In the genomic region with DNA sequence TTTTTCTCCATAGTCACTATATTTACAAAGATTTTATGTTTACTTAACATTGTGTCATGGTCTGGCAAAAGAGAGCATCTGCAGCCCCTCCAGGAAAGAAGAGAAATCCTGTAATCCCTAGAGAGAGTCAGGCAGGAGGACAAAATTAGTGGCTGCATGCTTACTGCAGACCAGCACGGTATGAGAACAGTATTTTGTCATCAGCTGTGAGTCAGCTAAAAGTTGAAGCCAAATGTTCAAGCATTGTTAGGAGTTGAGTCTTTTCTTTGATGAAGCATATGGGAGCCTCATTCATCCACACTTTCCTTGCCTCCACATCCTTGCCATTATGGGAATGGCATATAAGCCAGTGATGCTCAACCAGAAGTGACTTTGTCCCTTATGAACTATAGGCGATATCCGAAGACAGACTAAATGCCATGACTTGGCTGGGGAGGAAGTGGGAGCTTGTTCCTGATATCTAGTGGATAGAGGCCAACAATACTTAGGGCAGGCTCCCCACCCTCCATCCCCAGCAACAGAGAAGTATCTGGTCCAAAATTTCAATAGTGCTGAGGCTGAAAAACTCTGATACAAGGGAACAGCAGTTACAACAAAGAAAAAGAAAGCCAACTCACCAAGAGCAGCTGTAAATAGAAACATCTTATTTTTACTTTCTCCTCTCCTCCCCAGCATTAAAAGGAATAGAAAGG, we compare ENCODE assay signal across 15 cellular contexts.
DNase-seq lines count a peak whose midpoint lies in the region; ATAC-seq and TF ChIP-seq lines count a peak whose summit lies in the region.
"Had no signal": no experiment of that assay in that cellular context is flagged by ENCODE, and none has a peak within 500 bp of the region (broad histone marks: within the 10 kb centered on the region; RNA-seq: fewer than 3 reads in every experiment).

No MANE protein-coding gene starts in this region.

- no peaks in the 10 kb centered on the region for H3F3A ChIP-seq in smooth muscle cell (ENCODE audit: low read depth)

- ATAC-seq in heart right ventricle (peak in 7 of 8 donors; percentile 62 to 90 (median 76)), SK-N-SH treated with all-trans-retinoic acid at 6 μM for 48 hours (no peak)
- ATAC-seq: T-helper 17 cell had no signal

- no peaks in the 10 kb centered on the region for H3K27me3 ChIP-seq in MG63
- no peaks in the 10 kb centered on the region for H3K27me3 ChIP-seq in brain microvascular endothelial cell (replicated peaks)
- no peaks in the 10 kb centered on the region for H3K27me3 ChIP-seq in heart right ventricle
- H3K27me3 ChIP-seq in smooth muscle cell (ENCODE audit: low read depth), result no peaks in the 10 kb centered on the region
- H3K27me3 ChIP-seq in ascending aorta, result no peaks in the 10 kb centered on the region
- H3K27me3 ChIP-seq: neural progenitor cell had no signal

- peak; percentile 12 for DNase-seq in MG63
- peak; percentile 26 for DNase-seq in brain microvascular endothelial cell
- DNase-seq in heart right ventricle, result peak in 1 of 2 donors; percentile 22
- no peak for DNase-seq in smooth muscle cell (lab: John Stamatoyannopoulos, UW; ENCODE audit: unreplicated experiment)
- no peak for DNase-seq in ascending aorta (ENCODE audit: low spot score in 2 of 2)
- DNase-seq in ecto neural progenitor cell (ENCODE audit: low spot score), result no peak
- DNase-seq: activated CD8-positive, alpha-beta memory T cell treated with anti-CD3 and anti-CD28 coated beads, Interleukin-2, amount 50 U/mL, for 48 hours; activated naive CD4-positive, alpha-beta T cell; effector CD4-positive, alpha-beta T cell; NCI-H2029 treated with DMSO at 0.1 percent for 48 hours; NCI-H82; T-helper 17 cell had no signal

- no peak overlapping the region for H3K9ac ChIP-seq in smooth muscle cell (ENCODE audit: low read depth)
- H3K9ac ChIP-seq: neural progenitor cell had no signal

- TF ChIP-seq CTCF in brain microvascular endothelial cell (IDR thresholded peaks at IDR 0.05; ENCODE audit: low read depth, low read length, missing control alignments), result no peak
- no peak for TF ChIP-seq CTCF in heart right ventricle (IDR thresholded peaks at IDR 0.05)
- TF ChIP-seq CTCF in smooth muscle cell (IDR thresholded peaks at IDR 0.05; ENCODE audit: borderline replicate concordance, insufficient read depth, poor library complexity, severe bottlenecking), result no peak
- no peak for TF ChIP-seq CTCF in ascending aorta (IDR thresholded peaks at IDR 0.05)

- WGBS in heart right ventricle, 2 donors, result 46 to 61% methylated on average over 3 of the region's 3 CpGs
- WGBS in smooth muscle cell (ENCODE audit: low lambda C conversion rate), result 47% methylated on average over 3 of the region's 3 CpGs

- intact Hi-C loops in heart right ventricle (cut with DNase I), result no loop called here
- intact Hi-C loops in ascending aorta (cut with DNase I), result no loop called here

- no peak overlapping the region for H3K4me2 ChIP-seq in smooth muscle cell
- H3K4me2 ChIP-seq: neural progenitor cell had no signal

- H3K9me3 ChIP-seq in MG63, result no peaks in the 10 kb centered on the region
- H3K9me3 ChIP-seq in heart right ventricle, result peaks cover 0 to 4% (median 0%) of the 10 kb centered on the region in 11 donors
- H3K9me3 ChIP-seq in smooth muscle cell (replicated peaks; ENCODE audit: low read depth), result no peaks in the 10 kb centered on the region
- no peaks in the 10 kb centered on the region for H3K9me3 ChIP-seq in ascending aorta
- H3K9me3 ChIP-seq: thoracic aorta had no signal

- H3K36me3 ChIP-seq in MG63 (no peaks in the 10 kb centered on the region), brain microvascular endothelial cell (replicated peaks) (no peaks in the 10 kb centered on the region), heart right ventricle (no peaks in the 10 kb centered on the region), smooth muscle cell (ENCODE audit: low read depth) (no peaks in the 10 kb centered on the region), ascending aorta (no peaks in the 10 kb centered on the region)
- H3K36me3 ChIP-seq: neural progenitor cell, thoracic aorta had no signal

- H3K79me2 ChIP-seq in smooth muscle cell (ENCODE audit: low read depth), result no peaks in the 10 kb centered on the region

- H4K20me1 ChIP-seq in smooth muscle cell (ENCODE audit: low read depth), result no peaks in the 10 kb centered on the region

- H3K27ac ChIP-seq in brain microvascular endothelial cell (no peak overlapping the region), heart right ventricle (peak overlapping the region in 6 of 10 donors; percentile 7 to 55 (median 36)), smooth muscle cell (ENCODE audit: low read depth) (peak overlapping the region; percentile 43), ascending aorta (no peak overlapping the region)
- H3K27ac ChIP-seq: neural progenitor cell, thoracic aorta had no signal

- H3K4me3 ChIP-seq in MG63 (no peak overlapping the region), brain microvascular endothelial cell (ENCODE audit: low read depth, low read length) (no peak overlapping the region), heart right ventricle (no peak overlapping the region), smooth muscle cell (no peak overlapping the region), ascending aorta (no peak overlapping the region)
- H3K4me3 ChIP-seq: neural progenitor cell, thoracic aorta had no signal

- in situ Hi-C loops in brain microvascular endothelial cell (cut with HindIII; ENCODE audit: low pct_ligation_motif_present, low sequenced_read_pairs), result no loop called here

- H2AFZ ChIP-seq in smooth muscle cell (ENCODE audit: low read depth), result no peak overlapping the region
- H2AFZ ChIP-seq: neural progenitor cell had no signal

- H3K4me1 ChIP-seq in heart right ventricle (peaks cover 0 to 17% (median 0%) of the 10 kb centered on the region in 9 donors), smooth muscle cell (ENCODE audit: low read depth) (no peaks in the 10 kb centered on the region), ascending aorta (no peaks in the 10 kb centered on the region)
- H3K4me1 ChIP-seq: neural progenitor cell had no signal

TF ChIP-seq in SK-N-SH treated with all-trans-retinoic acid at 6 μM for 48 hours, 23 proteins besides CTCF, POLR2A, EP300 and RAD21 (continues in another document):
- TF ChIP-seq BACH2 (CRISPR knock-in tag; IDR thresholded peaks at IDR 0.05; ENCODE audit: borderline replicate concordance), result no peak
- no peak for TF ChIP-seq ZNF565 (CRISPR knock-in tag; conservative IDR thresholded peaks at IDR 0.05; ENCODE audit: low read depth)
- no peak for TF ChIP-seq OSR1 (CRISPR knock-in tag; IDR thresholded peaks at IDR 0.05)
- TF ChIP-seq ARNTL (CRISPR knock-in tag; IDR thresholded peaks at IDR 0.05; ENCODE audit: borderline replicate concordance, low read depth), result no peak
- no peak for TF ChIP-seq ZNF70 (CRISPR knock-in tag; IDR thresholded peaks at IDR 0.05)
- no peak for TF ChIP-seq GLIS3 (CRISPR knock-in tag; IDR thresholded peaks at IDR 0.05)
- TF ChIP-seq PATZ1 (CRISPR knock-in tag; IDR thresholded peaks at IDR 0.05; ENCODE audit: borderline replicate concordance), result no peak
- no peak for TF ChIP-seq TOX (CRISPR knock-in tag; IDR thresholded peaks at IDR 0.05; ENCODE audit: borderline replicate concordance)
- TF ChIP-seq POU6F1 (CRISPR knock-in tag; IDR thresholded peaks at IDR 0.05; ENCODE audit: borderline replicate concordance, low read depth), result no peak
- no peak for TF ChIP-seq PPARA (CRISPR knock-in tag; IDR thresholded peaks at IDR 0.05; ENCODE audit: borderline replicate concordance)
- TF ChIP-seq, protein P1, sequence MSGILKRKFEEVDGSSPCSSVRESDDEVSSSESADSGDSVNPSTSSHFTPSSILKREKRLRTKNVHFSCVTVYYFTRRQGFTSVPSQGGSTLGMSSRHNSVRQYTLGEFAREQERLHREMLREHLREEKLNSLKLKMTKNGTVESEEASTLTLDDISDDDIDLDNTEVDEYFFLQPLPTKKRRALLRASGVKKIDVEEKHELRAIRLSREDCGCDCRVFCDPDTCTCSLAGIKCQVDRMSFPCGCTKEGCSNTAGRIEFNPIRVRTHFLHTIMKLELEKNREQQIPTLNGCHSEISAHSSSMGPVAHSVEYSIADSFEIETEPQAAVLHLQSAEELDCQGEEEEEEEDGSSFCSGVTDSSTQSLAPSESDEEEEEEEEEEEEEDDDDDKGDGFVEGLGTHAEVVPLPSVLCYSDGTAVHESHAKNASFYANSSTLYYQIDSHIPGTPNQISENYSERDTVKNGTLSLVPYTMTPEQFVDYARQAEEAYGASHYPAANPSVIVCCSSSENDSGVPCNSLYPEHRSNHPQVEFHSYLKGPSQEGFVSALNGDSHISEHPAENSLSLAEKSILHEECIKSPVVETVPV (CRISPR knock-in tag; IDR thresholded peaks at IDR 0.05), result no peak
- TF ChIP-seq SNAI2 (CRISPR knock-in tag; IDR thresholded peaks at IDR 0.05), result no peak
- no peak for TF ChIP-seq ZNF8 (CRISPR knock-in tag; IDR thresholded peaks at IDR 0.05)
- no peak for TF ChIP-seq ISL1 (CRISPR knock-in tag; IDR thresholded peaks at IDR 0.05)

Comparison
In these comparisons a context has a peak if more than half of its experiments do, and no peak if none do; other contexts are left out.
1. DNase-seq: peak in MG63 (single experiment) and brain microvascular endothelial cell (single experiment); none in smooth muscle cell (single experiment), ascending aorta (0 of 2) and ecto neural progenitor cell (single experiment).
2. H3K27ac ChIP-seq: peak in heart right ventricle (6 of 10) and smooth muscle cell (single experiment); none in brain microvascular endothelial cell (single experiment) and ascending aorta (0 of 2).